ENCODE assay signal across 19 cellular contexts in genomic region chr9:126459546-126459945, GRCh38.
DNase-seq lines count a peak whose midpoint lies in the region; ATAC-seq, FAIRE-seq and TF ChIP-seq lines count a peak whose summit lies in the region.
"Had no signal": no experiment of that assay in that cellular context is flagged by ENCODE, and none has a peak within 500 bp of the region (broad histone marks: within the 10 kb centered on the region; RNA-seq: fewer than 3 reads in every experiment).

No MANE protein-coding gene starts in this region.

- H3K27me3 Mint-ChIP-seq in activated naive CD8-positive, alpha-beta T cell treated with anti-CD3 and anti-CD28 coated beads, Interleukin-2, amount 10 ng/mL, durations not matched to agents 7 days and 5 days: no peaks in the 10 kb centered on the region
- H3K27me3 Mint-ChIP-seq in activated naive CD8-positive, alpha-beta T cell treated with anti-CD3 and anti-CD28 coated beads for 36 hours: no peaks in the 10 kb centered on the region
- H3K27me3 Mint-ChIP-seq: CD4-positive, CD25-positive, alpha-beta regulatory T cell had no signal

- no peak overlapping the region for H3K4me3 Mint-ChIP-seq in activated naive CD8-positive, alpha-beta T cell treated with anti-CD3 and anti-CD28 coated beads, Interleukin-2, amount 10 ng/mL, durations not matched to agents 7 days and 5 days
- no peak overlapping the region for H3K4me3 Mint-ChIP-seq in activated naive CD8-positive, alpha-beta T cell treated with anti-CD3 and anti-CD28 coated beads for 36 hours

- peak overlapping the region; percentile 6 for H4K91ac ChIP-seq in H1 (replicated peaks; ENCODE audit: insufficient read length, low read length)

- no peak overlapping the region for H2BK5ac ChIP-seq in H1 (ENCODE audit: low read depth, low read length)

- no peak overlapping the region for H3K27ac ChIP-seq in H1 (ENCODE audit: low read depth, low read length)
- H3K27ac ChIP-seq: PC-9 had no signal

- H3K18ac ChIP-seq in H1 (ENCODE audit: extremely low read depth, low read length): no peak overlapping the region

- intact Hi-C loops in sciatic nerve (cut with DNase I): no loop called here

- H2BK120ac ChIP-seq in H1 (replicated peaks; ENCODE audit: low read depth, low read length): no peak overlapping the region

- H3K36me3 ChIP-seq in H1 (ENCODE audit: control insufficient read depth in 2 of 4, insufficient read depth in 4 of 4, low read length in 3 of 4): no peaks in the 10 kb centered on the region

- H3K4ac ChIP-seq in H1 (replicated peaks; ENCODE audit: insufficient read length, low read depth, low read length): no peak overlapping the region

- H3K4me2 ChIP-seq in H1 (ENCODE audit: insufficient read depth in 1 of 2, low read depth in 2 of 2, low read length in 2 of 2): no peak overlapping the region
- H3K4me2 ChIP-seq: PC-9 had no signal

- DNase-seq in activated naive CD8-positive, alpha-beta T cell treated with anti-CD3 and anti-CD28 coated beads, Interleukin-2, amount 10 ng/mL, durations not matched to agents 7 days and 5 days: peak; percentile 9
- no peak for DNase-seq in activated naive CD8-positive, alpha-beta T cell treated with anti-CD3 and anti-CD28 coated beads for 36 hours
- no peak for DNase-seq in H1 (ENCODE audit: low read depth in 1 of 2, low spot score in 2 of 2)
- DNase-seq in sciatic nerve (ENCODE audit: low spot score): peak; percentile 48
- no peak for DNase-seq in DMS153 (lab: John Stamatoyannopoulos, UW)
- no peak for DNase-seq in NAMALWA (ENCODE audit: low spot score)
- no peak for DNase-seq in SHP77 (lab: John Stamatoyannopoulos, UW)
- DNase-seq: CD4-positive, CD25-positive, alpha-beta regulatory T cell; H7; KBM-7; NCI-H1417; NCI-H1694; NCI-H2029 treated with DMSO at 0.1 percent for 48 hours; NCI-H446 treated with DMSO at 0.1 percent for 48 hours; NCI-H526; PC-9; Right ventricle myocardium superior had no signal

- H3K9me3 ChIP-seq in H1 (ENCODE audit: insufficient read depth in 2 of 2, low read depth in 1 of 2, low read length in 1 of 2): no peaks in the 10 kb centered on the region

- peak overlapping the region; percentile 35; the same call in 1 of the 2 replicates for H4K8ac ChIP-seq in H1 (ENCODE audit: extremely low read depth, insufficient read depth, low read length)

- WGBS in H1 (ENCODE audit: extremely low coverage in 1 of 2, insufficient coverage in 1 of 2, insufficient read length in 1 of 2, insufficient replicate concordance in 2 of 2, low coverage in 1 of 2, low lambda C conversion rate in 2 of 2, missing lambda C conversion rate in 1 of 2), 2 experiments: 90% methylated on average over 16 of the region's 16 CpGs; no CpG with 5 or more reads in 1 of the 2 experiments

- TF ChIP-seq EP300 in H1 (IDR thresholded peaks at IDR 0.05; ENCODE audit: borderline replicate concordance in 1 of 2, low read depth in 2 of 2, low read length in 2 of 2): no peak

- no peaks in the 10 kb centered on the region for H4K20me1 ChIP-seq in H1 (replicated peaks in 1 of 2; ENCODE audit: control insufficient read depth in 1 of 2, insufficient read depth in 2 of 2, low read length in 2 of 2)

- no peaks in the 10 kb centered on the region for H3K79me1 ChIP-seq in H1 (ENCODE audit: low read depth, low read length)

- no peak for FAIRE-seq in H1 (lab: Jason Lieb, UNC)
- FAIRE-seq: HTR-8/SVneo had no signal

- no peak for TF ChIP-seq POLR2A in H1 (IDR thresholded peaks at IDR 0.05; ENCODE audit: control extremely low read depth in 1 of 2, low read depth in 2 of 2, low read length in 2 of 2)

- TF ChIP-seq CTCF in H1 (IDR thresholded peaks at IDR 0.05; ENCODE audit: control extremely low read depth in 1 of 3, insufficient read depth in 1 of 3, low read depth in 1 of 3, low read length in 3 of 3): no peak

- no peaks in the 10 kb centered on the region for H3K27me3 ChIP-seq in H1 (replicated peaks in 1 of 4; ENCODE audit: control insufficient read depth in 3 of 4, extremely low read depth in 1 of 4, insufficient read depth in 3 of 4, low read length in 3 of 4)

- no peak for ATAC-seq in activated naive CD8-positive, alpha-beta T cell treated with anti-CD3 and anti-CD28 coated beads, Interleukin-2, amount 10 ng/mL, durations not matched to agents 7 days and 5 days (ENCODE audit: low read depth)
- no peak for ATAC-seq in sciatic nerve
- ATAC-seq in GM18861 (IDR thresholded peaks at IDR 0.05; ENCODE audit: unreplicated experiment): no peak

- H4K5ac ChIP-seq in H1 (ENCODE audit: insufficient read length, low read depth, low read length): no peak overlapping the region

- POLR2A ChIA-PET in activated naive CD8-positive, alpha-beta T cell treated with anti-CD3 and anti-CD28 coated beads, Interleukin-2, amount 10 ng/mL, durations not matched to agents 7 days and 5 days (lab: Charles Lee): no interaction called here
- POLR2A ChIA-PET in H1 (lab: Charles Lee; ENCODE audit: partially characterized antibody): no interaction called here

- TF ChIP-seq RAD21 in H1 (IDR thresholded peaks at IDR 0.05 in 1 of 2, conservative IDR thresholded peaks at IDR 0.05 in 1 of 2; ENCODE audit: low read depth in 2 of 2, low read length in 2 of 2): no peak

- peaks cover 11% of the 10 kb centered on the region for H3K36me3 Mint-ChIP-seq in activated naive CD8-positive, alpha-beta T cell treated with anti-CD3 and anti-CD28 coated beads, Interleukin-2, amount 10 ng/mL, durations not matched to agents 7 days and 5 days
- H3K36me3 Mint-ChIP-seq in activated naive CD8-positive, alpha-beta T cell treated with anti-CD3 and anti-CD28 coated beads for 36 hours: peaks cover 2% of the 10 kb centered on the region

- no peaks in the 10 kb centered on the region for H3K4me1 ChIP-seq in H1 (replicated peaks in 1 of 4; ENCODE audit: control insufficient read depth in 3 of 4, insufficient read depth in 4 of 4, low read length in 3 of 4)

- H2AK5ac ChIP-seq in H1 (ENCODE audit: low read depth, low read length): no peak overlapping the region

- H2BK15ac ChIP-seq in H1 (ENCODE audit: low read length): no peak overlapping the region

- H2AFZ ChIP-seq in H1 (ENCODE audit: low read length): no peak overlapping the region
- H2AFZ ChIP-seq: PC-9 had no signal

- no peak overlapping the region for H2BK20ac ChIP-seq in H1 (ENCODE audit: low read length)

- no peak overlapping the region for H3K14ac ChIP-seq in H1 (ENCODE audit: insufficient read length)

- peaks cover 10% of the 10 kb centered on the region for H3K4me1 Mint-ChIP-seq in activated naive CD8-positive, alpha-beta T cell treated with anti-CD3 and anti-CD28 coated beads, Interleukin-2, amount 10 ng/mL, durations not matched to agents 7 days and 5 days
- H3K4me1 Mint-ChIP-seq in activated naive CD8-positive, alpha-beta T cell treated with anti-CD3 and anti-CD28 coated beads for 36 hours: no peaks in the 10 kb centered on the region

- no peak overlapping the region for H3K23ac ChIP-seq in H1 (ENCODE audit: insufficient read length)

- H3K79me2 ChIP-seq in H1 (ENCODE audit: control insufficient read depth in 1 of 2, insufficient read depth in 2 of 2, low read length in 2 of 2): no peaks in the 10 kb centered on the region

- CTCF ChIA-PET in H1 (lab: Charles Lee; ENCODE audit: partially characterized antibody): interaction anchor here (0.7 to 1.8 kb wide), 4 partner anchors 9 to 23 kb away, joined by 3 to 4 read pairs (median 4); no protein-coding TSS in a partner anchor

- H3K9me3 Mint-ChIP-seq in activated naive CD8-positive, alpha-beta T cell treated with anti-CD3 and anti-CD28 coated beads, Interleukin-2, amount 10 ng/mL, durations not matched to agents 7 days and 5 days: peaks cover 3% of the 10 kb centered on the region
- H3K9me3 Mint-ChIP-seq in activated naive CD8-positive, alpha-beta T cell treated with anti-CD3 and anti-CD28 coated beads for 36 hours: no peaks in the 10 kb centered on the region
- H3K9me3 Mint-ChIP-seq: CD4-positive, CD25-positive, alpha-beta regulatory T cell had no signal

- H3K56ac ChIP-seq in H1 (replicated peaks; ENCODE audit: insufficient read length, low read depth, low read length): no peak overlapping the region

- H3K27ac Mint-ChIP-seq in activated naive CD8-positive, alpha-beta T cell treated with anti-CD3 and anti-CD28 coated beads, Interleukin-2, amount 10 ng/mL, durations not matched to agents 7 days and 5 days: no peak overlapping the region
- H3K27ac Mint-ChIP-seq in activated naive CD8-positive, alpha-beta T cell treated with anti-CD3 and anti-CD28 coated beads for 36 hours: no peak overlapping the region
- H3K27ac Mint-ChIP-seq: CD4-positive, CD25-positive, alpha-beta regulatory T cell had no signal

- H2BK12ac ChIP-seq in H1 (ENCODE audit: low read depth, low read length): no peak overlapping the region

- no peak overlapping the region for H3K9ac ChIP-seq in H1 (replicated peaks in 1 of 4; ENCODE audit: extremely low read depth in 1 of 4, low read depth in 3 of 4, low read length in 3 of 4)

- no peak overlapping the region for H3K4me3 ChIP-seq in H1 (ENCODE audit: extremely low read depth in 1 of 4, insufficient read depth in 2 of 4, low read depth in 3 of 4, low read length in 4 of 4)
- H3K4me3 ChIP-seq: PC-9 had no signal

- no peaks in the 10 kb centered on the region for H3K23me2 ChIP-seq in H1 (ENCODE audit: low read depth, low read length)

TF ChIP-seq in H1, 55 proteins besides CTCF, POLR2A, EP300 and RAD21:
- no peak for TF ChIP-seq JUN (IDR thresholded peaks at IDR 0.05; ENCODE audit: low read depth, low read length)
- TF ChIP-seq TCF12 (IDR thresholded peaks at IDR 0.05; ENCODE audit: low read depth, low read length): no peak
- no peak for TF ChIP-seq MAFK (IDR thresholded peaks at IDR 0.05; ENCODE audit: low read depth, low read length)

Comparison
In these comparisons a context has a peak if more than half of its experiments do, and no peak if none do; other contexts are left out.
1. DNase-seq: peak in activated naive CD8-positive, alpha-beta T cell treated with anti-CD3 and anti-CD28 coated beads, Interleukin-2, amount 10 ng/mL, durations not matched to agents 7 days and 5 days (single experiment) and sciatic nerve (single experiment); none in activated naive CD8-positive, alpha-beta T cell treated with anti-CD3 and anti-CD28 coated beads for 36 hours (single experiment), H1 (0 of 2), DMS153 (single experiment), NAMALWA (single experiment) and SHP77 (0 of 2).